ENCODE assay signal across 1 cellular context in the genomic region with DNA sequence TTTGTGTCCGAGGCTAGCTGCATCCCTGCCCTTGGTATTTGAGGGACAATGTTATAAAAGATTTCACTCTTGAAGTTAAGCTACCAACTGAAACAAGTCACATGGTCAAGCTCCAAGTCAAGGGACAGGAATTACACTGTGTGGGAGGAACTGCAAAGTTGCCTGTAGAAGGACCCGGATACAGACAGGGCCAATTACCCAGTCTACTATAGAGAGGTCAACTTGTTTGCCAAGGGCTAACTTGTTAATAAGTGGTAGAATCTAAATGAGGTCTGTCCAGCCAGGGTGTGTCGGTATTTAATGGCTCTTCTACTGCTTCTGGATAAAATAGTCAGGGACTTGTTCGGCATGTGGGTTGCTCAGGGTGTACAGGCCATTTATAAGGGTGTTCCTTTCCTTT.
TF ChIP-seq lines count a peak whose summit lies in the region.

No MANE protein-coding gene starts in this region.

TF ChIP-seq in SK-N-SH, 30 proteins besides CTCF, POLR2A, EP300 and RAD21 (continued from another document):
- no peak for TF ChIP-seq NRF1 (IDR thresholded peaks at IDR 0.05; ENCODE audit: low read depth, low read length)
- TF ChIP-seq TAF1 (IDR thresholded peaks at IDR 0.05; ENCODE audit: borderline replicate concordance, low read depth, low read length): no peak
- no peak for TF ChIP-seq ELF1 (IDR thresholded peaks at IDR 0.05)
